Comparison of ENCODE assay signal across 26 cellular contexts in the genomic region with DNA sequence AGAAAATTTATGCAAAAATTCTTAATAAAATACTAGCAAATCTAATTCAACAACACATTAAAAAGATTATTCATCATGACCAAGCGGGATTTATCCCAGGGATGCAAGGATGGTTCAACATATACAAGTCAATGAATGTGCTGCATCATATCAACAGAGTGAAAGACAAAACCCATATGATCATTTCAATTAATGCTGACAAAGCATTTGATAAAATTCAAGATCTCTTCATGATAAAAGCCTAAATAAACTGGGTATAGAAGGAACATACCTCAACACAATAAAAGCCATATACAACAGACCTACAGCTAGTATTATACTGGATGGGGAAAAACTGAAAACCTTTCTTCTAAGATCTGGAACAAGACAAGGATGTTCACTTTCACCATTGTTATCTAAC.
"Had no signal": no experiment of that assay in that cellular context is flagged by ENCODE, and none has a peak within 500 bp of the region (broad histone marks: within the 10 kb centered on the region; RNA-seq: fewer than 3 reads in every experiment).

No MANE protein-coding gene starts in this region.

- DNase-seq: colonic mucosa; cortex of kidney; effector CD8-positive, alpha-beta T cell; effector memory CD8-positive, alpha-beta T cell; endodermal cell; erythroblast; esophagus squamous epithelium; foreskin fibroblast; foreskin melanocyte; gastrocnemius medialis; glutamatergic neuron; head of caudate nucleus; heart right ventricle; hippocampal formation; left cardiac atrium; left lung; left ventricle myocardium superior; lower lobe of right lung; mesenchymal stem cell; mucosa of descending colon; naive B cell had no signal

- H3K4me3 ChIP-seq: colonic mucosa, esophagus squamous epithelium, gastrocnemius medialis, heart right ventricle, left lung, lower lobe of right lung, mucosa of descending colon had no signal

- H3K4me1 ChIP-seq: colonic mucosa, esophagus squamous epithelium, gastrocnemius medialis, left lung, lower lobe of right lung had no signal

- FAIRE-seq: endometrium, islet of Langerhans, keratinocyte had no signal

- H3K9me3 ChIP-seq: colonic mucosa, gastrocnemius medialis had no signal

- H3K27ac ChIP-seq: colonic mucosa, epithelial cell of prostate, esophagus squamous epithelium, gastrocnemius medialis, heart right ventricle, left lung, lower lobe of right lung had no signal

- H3K36me3 ChIP-seq: colonic mucosa, esophagus squamous epithelium, gastrocnemius medialis, heart right ventricle, left lung, lower lobe of right lung had no signal

- H3K27me3 ChIP-seq: colonic mucosa, esophagus squamous epithelium, gastrocnemius medialis, heart right ventricle, left lung had no signal

- ATAC-seq: effector memory CD8-positive, alpha-beta T cell; esophagus mucosa; gastrocnemius medialis; heart right ventricle; left cardiac atrium; left lung; left ventricle myocardium superior; lower lobe of right lung; mucosa of descending colon had no signal
